In the genomic region with DNA sequence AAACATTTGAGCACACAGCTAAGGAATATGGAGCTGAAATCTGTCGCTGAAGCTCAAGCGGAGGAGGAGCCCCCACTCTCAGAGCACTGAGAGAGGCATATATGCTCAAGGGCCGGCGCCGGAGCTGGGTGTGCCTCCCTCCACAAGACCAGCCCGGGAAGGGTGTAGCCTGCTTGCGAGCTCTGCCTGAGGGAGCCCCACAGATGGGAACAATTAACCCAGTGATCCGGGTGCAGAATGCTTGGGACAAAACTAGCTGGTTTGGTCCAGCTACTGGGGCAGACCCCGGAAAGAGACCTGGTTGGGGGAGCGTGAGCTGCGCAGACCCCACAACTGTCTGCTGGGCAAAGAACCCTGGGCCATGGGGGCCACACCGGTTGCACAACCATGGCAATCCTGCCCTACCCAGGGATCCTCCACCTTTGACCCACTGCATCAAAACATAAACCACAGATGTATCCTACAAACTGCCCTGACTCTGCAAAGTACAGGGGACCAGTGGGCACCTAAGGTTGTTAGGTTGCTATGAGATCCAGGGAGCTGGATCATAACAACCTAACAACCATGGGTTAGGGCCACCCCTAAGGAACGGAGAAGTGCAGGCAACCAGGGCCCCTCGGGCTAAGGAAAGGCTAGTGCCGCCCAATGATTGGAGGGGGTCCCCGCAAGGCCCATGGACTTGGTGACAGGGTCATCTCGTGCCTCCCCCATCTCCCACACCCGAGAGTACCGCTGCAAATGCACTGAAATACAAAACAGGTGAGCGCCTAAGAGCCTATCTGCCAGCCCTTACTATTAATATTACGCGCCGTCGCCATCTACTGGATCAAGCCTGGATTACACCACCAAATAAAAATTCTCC, we compare ENCODE assay signal across 1 cellular context.
TF ChIP-seq lines count a peak whose summit lies in the region.

No MANE protein-coding gene starts in this region.

TF ChIP-seq in HepG2, 621 proteins besides CTCF, POLR2A, EP300 and RAD21 (continued from another document and continues in another):
- TF ChIP-seq ZNF280D (CRISPR knock-in tag; IDR thresholded peaks at IDR 0.05), result peak; percentile 54
- no peak for TF ChIP-seq SATB2 (CRISPR knock-in tag; IDR thresholded peaks at IDR 0.05)
- no peak for TF ChIP-seq NR3C1 (CRISPR knock-in tag; IDR thresholded peaks at IDR 0.05)
- 0 out of 2 replicates have a peak, but pooled peaks have one; percentile 73 for TF ChIP-seq TSC22D2 (CRISPR knock-in tag; IDR thresholded peaks at IDR 0.05; ENCODE audit: borderline replicate concordance)
- TF ChIP-seq FOXK1 (CRISPR knock-in tag; IDR thresholded peaks at IDR 0.05; ENCODE audit: borderline replicate concordance, low read depth), result no peak
- no peak for TF ChIP-seq GATA4 (IDR thresholded peaks at IDR 0.05; ENCODE audit: borderline replicate concordance, low read depth)
- peak; percentile 57; the same call in 1 of the 2 replicates for TF ChIP-seq ISL2 (CRISPR knock-in tag; IDR thresholded peaks at IDR 0.05)
- TF ChIP-seq BORCS8-MEF2B (CRISPR knock-in tag; IDR thresholded peaks at IDR 0.05), result no peak
- TF ChIP-seq SAFB2 (CRISPR knock-in tag; IDR thresholded peaks at IDR 0.05; ENCODE audit: borderline replicate concordance, low read depth), result no peak
- no peak for TF ChIP-seq TCF7L2 (IDR thresholded peaks at IDR 0.05; ENCODE audit: low read depth, low read length)
- no peak for TF ChIP-seq TBL1XR1 (IDR thresholded peaks at IDR 0.05; ENCODE audit: borderline replicate concordance, low read length, partially characterized antibody)
- TF ChIP-seq ERF (CRISPR knock-in tag; IDR thresholded peaks at IDR 0.05), result peak; percentile 76
- TF ChIP-seq KDM4B (CRISPR knock-in tag; IDR thresholded peaks at IDR 0.05), result no peak
- 0 out of 2 replicates have a peak, but pooled peaks have one; percentile 23 for TF ChIP-seq NR2F2 (IDR thresholded peaks at IDR 0.05; ENCODE audit: borderline replicate concordance, low read depth)
- no peak for TF ChIP-seq CBX2 (IDR thresholded peaks at IDR 0.05; ENCODE audit: low read depth, low read length)
- no peak for TF ChIP-seq CBX2 (CRISPR knock-in tag; IDR thresholded peaks at IDR 0.05; ENCODE audit: low read depth)
- peak; percentile 82; the same call in 1 of the 2 replicates for TF ChIP-seq ZNF619 (CRISPR knock-in tag; IDR thresholded peaks at IDR 0.05)
- TF ChIP-seq, protein P1, sequence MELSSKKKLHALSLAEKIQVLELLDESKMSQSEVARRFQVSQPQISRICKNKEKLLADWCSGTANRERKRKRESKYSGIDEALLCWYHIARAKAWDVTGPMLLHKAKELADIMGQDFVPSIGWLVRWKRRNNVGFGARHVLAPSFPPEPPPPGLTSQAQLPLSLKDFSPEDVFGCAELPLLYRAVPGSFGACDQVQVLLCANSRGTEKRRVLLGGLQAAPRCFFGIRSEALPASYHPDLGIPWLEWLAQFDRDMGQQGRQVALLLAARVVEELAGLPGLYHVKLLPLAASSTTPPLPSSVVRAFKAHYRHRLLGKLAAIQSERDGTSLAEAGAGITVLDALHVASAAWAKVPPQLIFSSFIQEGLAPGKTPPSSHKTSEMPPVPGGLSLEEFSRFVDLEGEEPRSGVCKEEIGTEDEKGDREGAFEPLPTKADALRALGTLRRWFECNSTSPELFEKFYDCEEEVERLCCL (CRISPR knock-in tag; IDR thresholded peaks at IDR 0.05; ENCODE audit: borderline replicate concordance), result no peak
- TF ChIP-seq HOXD1 (CRISPR knock-in tag; IDR thresholded peaks at IDR 0.05), result no peak
- TF ChIP-seq, protein P2, sequence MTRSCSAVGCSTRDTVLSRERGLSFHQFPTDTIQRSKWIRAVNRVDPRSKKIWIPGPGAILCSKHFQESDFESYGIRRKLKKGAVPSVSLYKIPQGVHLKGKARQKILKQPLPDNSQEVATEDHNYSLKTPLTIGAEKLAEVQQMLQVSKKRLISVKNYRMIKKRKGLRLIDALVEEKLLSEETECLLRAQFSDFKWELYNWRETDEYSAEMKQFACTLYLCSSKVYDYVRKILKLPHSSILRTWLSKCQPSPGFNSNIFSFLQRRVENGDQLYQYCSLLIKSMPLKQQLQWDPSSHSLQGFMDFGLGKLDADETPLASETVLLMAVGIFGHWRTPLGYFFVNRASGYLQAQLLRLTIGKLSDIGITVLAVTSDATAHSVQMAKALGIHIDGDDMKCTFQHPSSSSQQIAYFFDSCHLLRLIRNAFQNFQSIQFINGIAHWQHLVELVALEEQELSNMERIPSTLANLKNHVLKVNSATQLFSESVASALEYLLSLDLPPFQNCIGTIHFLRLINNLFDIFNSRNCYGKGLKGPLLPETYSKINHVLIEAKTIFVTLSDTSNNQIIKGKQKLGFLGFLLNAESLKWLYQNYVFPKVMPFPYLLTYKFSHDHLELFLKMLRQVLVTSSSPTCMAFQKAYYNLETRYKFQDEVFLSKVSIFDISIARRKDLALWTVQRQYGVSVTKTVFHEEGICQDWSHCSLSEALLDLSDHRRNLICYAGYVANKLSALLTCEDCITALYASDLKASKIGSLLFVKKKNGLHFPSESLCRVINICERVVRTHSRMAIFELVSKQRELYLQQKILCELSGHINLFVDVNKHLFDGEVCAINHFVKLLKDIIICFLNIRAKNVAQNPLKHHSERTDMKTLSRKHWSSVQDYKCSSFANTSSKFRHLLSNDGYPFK (CRISPR knock-in tag; IDR thresholded peaks at IDR 0.05; ENCODE audit: borderline replicate concordance), result no peak
- no peak for TF ChIP-seq KLF12 (CRISPR knock-in tag; IDR thresholded peaks at IDR 0.05; ENCODE audit: borderline replicate concordance)
- no peak for TF ChIP-seq ZBTB21 (CRISPR knock-in tag; IDR thresholded peaks at IDR 0.05)
- TF ChIP-seq JUNB (CRISPR knock-in tag; IDR thresholded peaks at IDR 0.05; ENCODE audit: borderline replicate concordance), result no peak
- no peak for TF ChIP-seq PRDM15 (CRISPR knock-in tag; IDR thresholded peaks at IDR 0.05)
- no peak for TF ChIP-seq NFRKB (IDR thresholded peaks at IDR 0.05)
- no peak for TF ChIP-seq ZNF543 (CRISPR knock-in tag; IDR thresholded peaks at IDR 0.05)
- no peak for TF ChIP-seq NFE2 (CRISPR knock-in tag; IDR thresholded peaks at IDR 0.05)
- no peak for TF ChIP-seq TBX3 (IDR thresholded peaks at IDR 0.05; ENCODE audit: borderline replicate concordance)
- TF ChIP-seq NFE2L1 (CRISPR knock-in tag; IDR thresholded peaks at IDR 0.05; ENCODE audit: borderline replicate concordance), result no peak
- TF ChIP-seq GATAD2A (CRISPR knock-in tag; IDR thresholded peaks at IDR 0.05), result peak; percentile 76
- no peak for TF ChIP-seq MED13 (CRISPR knock-in tag; IDR thresholded peaks at IDR 0.05)
- no peak for TF ChIP-seq ZNF777 (CRISPR knock-in tag; IDR thresholded peaks at IDR 0.05)
- no peak for TF ChIP-seq RCOR2 (CRISPR knock-in tag; IDR thresholded peaks at IDR 0.05)
- TF ChIP-seq STAT6 (CRISPR knock-in tag; IDR thresholded peaks at IDR 0.05; ENCODE audit: borderline replicate concordance), result 0 out of 2 replicates have a peak, but pooled peaks have one; percentile 52
- TF ChIP-seq, protein P3, sequence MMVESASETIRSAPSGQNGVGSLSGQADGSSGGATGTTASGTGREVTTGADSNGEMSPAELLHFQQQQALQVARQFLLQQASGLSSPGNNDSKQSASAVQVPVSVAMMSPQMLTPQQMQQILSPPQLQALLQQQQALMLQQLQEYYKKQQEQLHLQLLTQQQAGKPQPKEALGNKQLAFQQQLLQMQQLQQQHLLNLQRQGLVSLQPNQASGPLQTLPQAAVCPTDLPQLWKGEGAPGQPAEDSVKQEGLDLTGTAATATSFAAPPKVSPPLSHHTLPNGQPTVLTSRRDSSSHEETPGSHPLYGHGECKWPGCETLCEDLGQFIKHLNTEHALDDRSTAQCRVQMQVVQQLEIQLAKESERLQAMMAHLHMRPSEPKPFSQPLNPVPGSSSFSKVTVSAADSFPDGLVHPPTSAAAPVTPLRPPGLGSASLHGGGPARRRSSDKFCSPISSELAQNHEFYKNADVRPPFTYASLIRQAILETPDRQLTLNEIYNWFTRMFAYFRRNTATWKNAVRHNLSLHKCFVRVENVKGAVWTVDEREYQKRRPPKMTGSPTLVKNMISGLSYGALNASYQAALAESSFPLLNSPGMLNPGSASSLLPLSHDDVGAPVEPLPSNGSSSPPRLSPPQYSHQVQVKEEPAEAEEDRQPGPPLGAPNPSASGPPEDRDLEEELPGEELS (CRISPR knock-in tag; IDR thresholded peaks at IDR 0.05), result peak; percentile 25; the same call in 1 of the 2 replicates
- TF ChIP-seq ZNF850 (CRISPR knock-in tag; conservative IDR thresholded peaks at IDR 0.05), result no peak
- TF ChIP-seq, protein P4, sequence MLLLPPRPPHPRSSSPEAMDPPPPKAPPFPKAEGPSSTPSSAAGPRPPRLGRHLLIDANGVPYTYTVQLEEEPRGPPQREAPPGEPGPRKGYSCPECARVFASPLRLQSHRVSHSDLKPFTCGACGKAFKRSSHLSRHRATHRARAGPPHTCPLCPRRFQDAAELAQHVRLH (CRISPR knock-in tag; IDR thresholded peaks at IDR 0.05; ENCODE audit: borderline replicate concordance, low read depth), result peak; percentile 65; the same call in 1 of the 2 replicates
- no peak for TF ChIP-seq AHR (CRISPR knock-in tag; IDR thresholded peaks at IDR 0.05)
- TF ChIP-seq ZBTB7A (CRISPR knock-in tag; IDR thresholded peaks at IDR 0.05), result no peak
- no peak for TF ChIP-seq MAZ (IDR thresholded peaks at IDR 0.05; ENCODE audit: borderline replicate concordance, low read depth, low read length)
- no peak for TF ChIP-seq MAZ (CRISPR knock-in tag; IDR thresholded peaks at IDR 0.05; ENCODE audit: low read depth)
- no peak for TF ChIP-seq HOXA7 (CRISPR knock-in tag; IDR thresholded peaks at IDR 0.05)
- 0 out of 2 replicates have a peak, but pooled peaks have one; percentile 25 for TF ChIP-seq ZNF124 (CRISPR knock-in tag; IDR thresholded peaks at IDR 0.05)
- no peak for TF ChIP-seq RXRB (CRISPR knock-in tag; IDR thresholded peaks at IDR 0.05; ENCODE audit: borderline replicate concordance)
